In the genomic region with DNA sequence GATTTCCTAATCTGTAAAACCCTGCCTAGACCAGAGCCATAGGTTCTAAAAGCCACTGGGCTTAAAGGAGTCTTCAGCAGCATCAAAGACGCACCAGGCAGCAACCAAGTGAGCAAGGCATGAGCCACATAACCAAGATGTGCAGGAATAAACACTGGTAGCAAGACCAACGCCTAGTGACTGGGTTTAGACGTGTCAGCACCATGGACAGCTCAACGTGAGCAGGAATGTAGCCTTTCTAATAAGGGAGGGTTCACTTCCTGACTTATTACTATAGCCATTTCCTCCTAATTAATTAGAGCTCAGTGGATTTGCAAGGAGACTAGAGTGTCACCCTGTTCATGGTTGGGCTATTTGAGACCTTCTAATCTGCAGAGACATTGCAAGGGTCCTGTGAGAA, we compare ENCODE assay signal across 8 cellular contexts.
DNase-seq lines count a peak whose midpoint lies in the region; ATAC-seq, FAIRE-seq and TF ChIP-seq lines count a peak whose summit lies in the region.

No MANE protein-coding gene starts in this region.

- peak; percentile 54 for DNase-seq in activated CD4-positive, alpha-beta T cell treated with anti-CD3 and anti-CD28 coated beads for 36 hours
- no peak for DNase-seq in activated CD4-positive, alpha-beta T cell treated with anti-CD3 and anti-CD28 coated beads, Interleukin-2, amount 50 U/mL, for 4 hours
- DNase-seq in RCC 7860 (ENCODE audit: low spot score), result peak; percentile 25
- DNase-seq in retinal pigment epithelial cell (ENCODE audit: low read depth), result peak; percentile 17
- no peak for DNase-seq in NCI-H1436 treated with DMSO at 0.1 percent for 48 hours (lab: John Stamatoyannopoulos, UW)

- POLR2A ChIA-PET in activated CD4-positive, alpha-beta T cell treated with anti-CD3 and anti-CD28 coated beads for 36 hours (lab: Charles Lee), result no interaction called here

- H3K27me3 Mint-ChIP-seq in activated CD4-positive, alpha-beta T cell treated with anti-CD3 and anti-CD28 coated beads for 36 hours, result no peaks in the 10 kb centered on the region

- no peaks in the 10 kb centered on the region for H3K4me1 Mint-ChIP-seq in activated CD4-positive, alpha-beta T cell treated with anti-CD3 and anti-CD28 coated beads for 36 hours

- CTCF ChIA-PET in activated CD4-positive, alpha-beta T cell treated with anti-CD3 and anti-CD28 coated beads for 36 hours (lab: Charles Lee), result no interaction called here

- H3K4me3 ChIP-seq in retinal pigment epithelial cell (ENCODE audit: low read length), result no peak overlapping the region

- intact Hi-C loops in activated CD4-positive, alpha-beta T cell treated with anti-CD3 and anti-CD28 coated beads for 36 hours (cut with DNase I, micrococcal nuclease), result no loop called here

- H3K9me3 Mint-ChIP-seq in activated CD4-positive, alpha-beta T cell treated with anti-CD3 and anti-CD28 coated beads for 36 hours (ENCODE audit: low read depth), result peaks cover 9% of the 10 kb centered on the region

- ATAC-seq in activated CD4-positive, alpha-beta T cell treated with anti-CD3 and anti-CD28 coated beads for 36 hours, result no peak
- ATAC-seq in esophagus mucosa (peak; percentile 46), GM18873 (IDR thresholded peaks at IDR 0.05; ENCODE audit: low FRiP score, unreplicated experiment) (no peak), GM21515 (IDR thresholded peaks at IDR 0.05; ENCODE audit: unreplicated experiment) (no peak)

- no peaks in the 10 kb centered on the region for H3K36me3 Mint-ChIP-seq in activated CD4-positive, alpha-beta T cell treated with anti-CD3 and anti-CD28 coated beads for 36 hours (ENCODE audit: low read depth)

- H3K4me3 Mint-ChIP-seq in activated CD4-positive, alpha-beta T cell treated with anti-CD3 and anti-CD28 coated beads for 36 hours, result no peak overlapping the region

- TF ChIP-seq CTCF in retinal pigment epithelial cell (conservative IDR thresholded peaks at IDR 0.05; ENCODE audit: low read depth, low read length), result no peak

- FAIRE-seq in RCC 7860 (lab: Jason Lieb, UNC), result no peak

- H3K27ac Mint-ChIP-seq in activated CD4-positive, alpha-beta T cell treated with anti-CD3 and anti-CD28 coated beads for 36 hours, result no peak overlapping the region

Comparison
In these comparisons a context has a peak if more than half of its experiments do, and no peak if none do; other contexts are left out.
1. DNase-seq: peak in activated CD4-positive, alpha-beta T cell treated with anti-CD3 and anti-CD28 coated beads for 36 hours (single experiment), RCC 7860 (single experiment) and retinal pigment epithelial cell (single experiment); none in activated CD4-positive, alpha-beta T cell treated with anti-CD3 and anti-CD28 coated beads, Interleukin-2, amount 50 U/mL, for 4 hours (0 of 2) and NCI-H1436 treated with DMSO at 0.1 percent for 48 hours (single experiment).